16 cellular contexts compared by ENCODE assay signal in genomic region chr3:107392549-107393165, GRCh38. TPM values are rescaled to one million over a fixed set of nuclear protein-coding genes. Genes with fewer than 3 reads are reported as not detected.
DNase-seq lines count a peak whose midpoint lies in the region; ATAC-seq and TF ChIP-seq lines count a peak whose summit lies in the region.
"Had no signal": no experiment of that assay in that cellular context is flagged by ENCODE, and none has a peak within 500 bp of the region (broad histone marks: within the 10 kb centered on the region; RNA-seq: fewer than 3 reads in every experiment).

No MANE protein-coding gene starts in this region.

- in situ Hi-C loops in astrocyte of the spinal cord (cut with HindIII; ENCODE audit: low sequenced_read_pairs), result no loop called here

- no peak for ATAC-seq in HG03175 (IDR thresholded peaks at IDR 0.05; ENCODE audit: unreplicated experiment)
- ATAC-seq: activated CD8-positive, alpha-beta T cell treated with anti-CD3 and anti-CD28 coated beads, Interleukin-2, amount 10 ng/mL, durations not matched to agents 7 days and 5 days had no signal

- no peak overlapping the region for H3K4me3 Mint-ChIP-seq in T-helper 2 cell treated with Interferon-gamma antibody and Interleukin-4, amounts not matched to agents 5 μg/mL and 100 μg/mL, for 36 hours
- H3K4me3 Mint-ChIP-seq: activated CD8-positive, alpha-beta T cell treated with anti-CD3 and anti-CD28 coated beads, Interleukin-2, amount 10 ng/mL, durations not matched to agents 7 days and 5 days had no signal

- no peaks in the 10 kb centered on the region for H3K4me1 Mint-ChIP-seq in T-helper 2 cell treated with Interferon-gamma antibody and Interleukin-4, amounts not matched to agents 5 μg/mL and 100 μg/mL, for 36 hours (ENCODE audit: low read depth)

- peaks cover 15% of the 10 kb centered on the region for H3K27me3 Mint-ChIP-seq in T-helper 2 cell treated with Interferon-gamma antibody and Interleukin-4, amounts not matched to agents 5 μg/mL and 100 μg/mL, for 36 hours (ENCODE audit: low read depth)

- TF ChIP-seq CTCF in astrocyte of the spinal cord (IDR thresholded peaks at IDR 0.05; ENCODE audit: low read depth, low read length), result no peak

- DNase-seq in AG08396 (ENCODE audit: low spot score), result peak; percentile 42
- DNase-seq in HT1080 (ENCODE audit: low read depth), result peak; percentile 50
- DNase-seq in astrocyte of the spinal cord (ENCODE audit: low read depth, low spot score), result peak; percentile 54
- DNase-seq in iris pigment epithelial cell (ENCODE audit: low read depth), result peak; percentile 80
- DNase-seq in GF-D8 (lab: John Stamatoyannopoulos, UW), result no peak
- no peak for DNase-seq in dermis blood vessel endothelial cell
- DNase-seq in T-helper 2 cell treated with Interferon-gamma antibody and Interleukin-4, amounts not matched to agents 5 μg/mL and 100 μg/mL, for 36 hours (ENCODE audit: low spot score), result no peak
- DNase-seq: activated CD8-positive, alpha-beta T cell treated with anti-CD3 and anti-CD28 coated beads, Interleukin-2, amount 10 ng/mL, durations not matched to agents 7 days and 5 days; activated effector memory CD4-positive, alpha-beta T cell treated with Interleukin-2 at 50 U/mL for 16 hours; midbrain; NCI-H1930; occipital lobe; SHP77 treated with DMSO at 0.1 percent for 48 hours; thyroid gland had no signal

- no peaks in the 10 kb centered on the region for H3K36me3 Mint-ChIP-seq in T-helper 2 cell treated with Interferon-gamma antibody and Interleukin-4, amounts not matched to agents 5 μg/mL and 100 μg/mL, for 36 hours (ENCODE audit: low read depth)

- no peak overlapping the region for H3K4me3 ChIP-seq in astrocyte of the spinal cord (ENCODE audit: low read depth, low read length)
- H3K4me3 ChIP-seq: cardiac muscle cell, thyroid gland had no signal

- H3K9me3 Mint-ChIP-seq in T-helper 2 cell treated with Interferon-gamma antibody and Interleukin-4, amounts not matched to agents 5 μg/mL and 100 μg/mL, for 36 hours, result no peaks in the 10 kb centered on the region

- H3K27ac Mint-ChIP-seq in T-helper 2 cell treated with Interferon-gamma antibody and Interleukin-4, amounts not matched to agents 5 μg/mL and 100 μg/mL, for 36 hours, result no peak overlapping the region
- H3K27ac Mint-ChIP-seq: activated CD8-positive, alpha-beta T cell treated with anti-CD3 and anti-CD28 coated beads, Interleukin-2, amount 10 ng/mL, durations not matched to agents 7 days and 5 days had no signal

RNA-seq across cellular contexts. Expression of gene CCDC54, which starts 15.4 kb away (rescaled TPM):
- not detected in 2 replicates for total RNA-seq in HT1080 (2014; rRNA removed; shearing (Covaris generic))
- polyA plus RNA-seq in HT1080 (2015; cell fraction: cytosol; rRNA removed), result not detected in 2 replicates
- polyA plus RNA-seq in HT1080 (2015; cell fraction: nucleus; rRNA removed), result not detected in 2 replicates
- not detected in 2 replicates for total RNA-seq in dermis blood vessel endothelial cell
- total RNA-seq: activated CD8-positive, alpha-beta T cell treated with anti-CD3 and anti-CD28 coated beads, Interleukin-2, amount 10 ng/mL, durations not matched to agents 7 days and 5 days; cardiac muscle cell had no signal

Comparison
In these comparisons a context has a peak if more than half of its experiments do, and no peak if none do; other contexts are left out.
1. DNase-seq: peak in AG08396 (single experiment), HT1080 (single experiment), astrocyte of the spinal cord (single experiment) and iris pigment epithelial cell (single experiment); none in GF-D8 (single experiment), dermis blood vessel endothelial cell (single experiment) and T-helper 2 cell treated with Interferon-gamma antibody and Interleukin-4, amounts not matched to agents 5 μg/mL and 100 μg/mL, for 36 hours (single experiment).